In genomic region chr4:5143940-5144339, GRCh38 we compare ENCODE assay signal across 20 cellular contexts.
DNase-seq lines count a peak whose midpoint lies in the region; TF ChIP-seq lines count a peak whose summit lies in the region.
"Had no signal": no experiment of that assay in that cellular context is flagged by ENCODE, and none has a peak within 500 bp of the region (broad histone marks: within the 10 kb centered on the region; RNA-seq: fewer than 3 reads in every experiment).

No MANE protein-coding gene starts in this region.

- DNase-seq in MCF 10A (ENCODE audit: unreplicated experiment) (peak; percentile 9), breast epithelium (ENCODE audit: low spot score in 2 of 2) (no peak), epithelial cell of esophagus (ENCODE audit: low read depth) (peak; percentile 23), mucosa of gallbladder (ENCODE audit: low spot score) (peak; percentile 8), GM23248 (no peak), CD1c-positive myeloid dendritic cell (ENCODE audit: extremely low spot score) (no peak)
- DNase-seq in activated effector memory CD4-positive, alpha-beta T cell treated with Interleukin-2 at 50 U/mL for 16 hours, result no peak
- DNase-seq: 8988T; CD8-positive, alpha-beta T cell; DMS79 treated with DMSO at 0.1 percent for 48 hours; HCEC 1CT; NCI-H1092; NCI-H146; NCI-H2081 treated with DMSO at 0.1 percent for 48 hours; NCI-H2227 treated with DMSO at 0.1 percent for 48 hours; NCI-H524; Peyer's patch; SHP77 had no signal

- H3K9me2 ChIP-seq in GM23248 (ENCODE audit: insufficient read depth), result no peaks in the 10 kb centered on the region

- no peak overlapping the region for H3K27ac ChIP-seq in breast epithelium
- peak overlapping the region; percentile 74 for H3K27ac ChIP-seq in subcutaneous abdominal adipose tissue (ENCODE audit: low read depth, low read length)
- no peak overlapping the region for H3K27ac ChIP-seq in GM23248
- H3K27ac ChIP-seq: KMS-11, Peyer's patch had no signal

- CTCF ChIA-PET in MCF 10A (lab: Yijun Ruan, JAX), result interaction anchor here (0.6 kb wide), 2 partner anchors 93 to 679 kb away, joined by 4 to 5 read pairs; partner anchors contain the start of gene STK32B

- H3K27me3 ChIP-seq in breast epithelium (no peaks in the 10 kb centered on the region), subcutaneous abdominal adipose tissue (ENCODE audit: control insufficient read depth in 5 of 5, insufficient read depth in 4 of 5, low read length in 5 of 5) (no peaks in the 10 kb centered on the region), GM23248 (replicated peaks; ENCODE audit: insufficient read depth) (peaks cover 11% of the 10 kb centered on the region; the same call in 1 of the 2 replicates)
- H3K27me3 ChIP-seq: Peyer's patch had no signal

- H3K4me1 ChIP-seq in breast epithelium (no peaks in the 10 kb centered on the region), subcutaneous abdominal adipose tissue (ENCODE audit: control insufficient read depth in 5 of 5, insufficient read depth in 5 of 5, low read length in 5 of 5) (peaks cover 0 to 22% (median 20%) of the 10 kb centered on the region in 5 donors), GM23248 (ENCODE audit: insufficient read depth) (no peaks in the 10 kb centered on the region)
- H3K4me1 ChIP-seq: Peyer's patch had no signal

- no peak for TF ChIP-seq CTCF in MCF 10A (IDR thresholded peaks at IDR 0.05; ENCODE audit: unreplicated experiment)
- no peak for TF ChIP-seq CTCF in breast epithelium (IDR thresholded peaks at IDR 0.05)
- no peak for TF ChIP-seq CTCF in epithelial cell of esophagus (IDR thresholded peaks at IDR 0.05; ENCODE audit: insufficient read depth, low read depth, low read length, missing control alignments)

- no peaks in the 10 kb centered on the region for H3K36me3 ChIP-seq in breast epithelium
- no peaks in the 10 kb centered on the region for H3K36me3 ChIP-seq in subcutaneous abdominal adipose tissue (ENCODE audit: control insufficient read depth in 5 of 5, insufficient read depth in 5 of 5, low read length in 5 of 5)
- H3K36me3 ChIP-seq in GM23248 (ENCODE audit: low read depth), result no peaks in the 10 kb centered on the region
- H3K36me3 ChIP-seq: Peyer's patch had no signal

- no peak overlapping the region for H3K4me3 Mint-ChIP-seq in MCF 10A (ENCODE audit: unreplicated experiment)
- H3K4me3 Mint-ChIP-seq: CD8-positive, alpha-beta T cell had no signal

- in situ Hi-C loops in GM23248 (cut with MboI), result loop anchor here (10.0 to 25.0 kb wide), 3 partner anchors 149 to 657 kb away; no protein-coding TSS in a partner anchor

- H3K27me3 Mint-ChIP-seq in MCF 10A (ENCODE audit: insufficient read depth, unreplicated experiment), result peaks cover 61% of the 10 kb centered on the region

- no peaks in the 10 kb centered on the region for H3K9me3 Mint-ChIP-seq in MCF 10A (ENCODE audit: unreplicated experiment)
- H3K9me3 Mint-ChIP-seq: CD8-positive, alpha-beta T cell had no signal

- no peaks in the 10 kb centered on the region for H4K20me1 ChIP-seq in GM23248 (ENCODE audit: insufficient read depth)

- H3K9me3 ChIP-seq in breast epithelium (no peaks in the 10 kb centered on the region), subcutaneous abdominal adipose tissue (ENCODE audit: control insufficient read depth in 5 of 5, low read length in 5 of 5) (no peaks in the 10 kb centered on the region), GM23248 (ENCODE audit: low read depth) (no peaks in the 10 kb centered on the region)
- H3K9me3 ChIP-seq: Peyer's patch had no signal

- no TSS peak for BruUV-seq in MCF 10A (replicated peaks; lab: Mats Ljungman, UMichigan)

- no peak overlapping the region for H3K4me3 ChIP-seq in breast epithelium
- no peak overlapping the region for H3K4me3 ChIP-seq in epithelial cell of esophagus (ENCODE audit: low read length)
- H3K4me3 ChIP-seq in subcutaneous abdominal adipose tissue (ENCODE audit: low read depth in 1 of 5, low read length in 5 of 5), result no peak overlapping the region
- no peak overlapping the region for H3K4me3 ChIP-seq in GM23248
- H3K4me3 ChIP-seq: Peyer's patch had no signal

- POLR2A ChIA-PET in MCF 10A (lab: Yijun Ruan, JAX), result no interaction called here

- H3K9ac ChIP-seq in subcutaneous abdominal adipose tissue (ENCODE audit: low read length in 5 of 5) (peak overlapping the region in 1 of 5 donors; percentile 40), GM23248 (no peak overlapping the region)
- H3K9ac ChIP-seq: KMS-11 had no signal

- 65 to 73% methylated on average over 4 of the region's 4 CpGs for WGBS in GM23248 (ENCODE audit: low coverage in 1 of 2, low lambda C conversion rate in 2 of 2, missing lambda C conversion rate in 2 of 2), 2 experiments

- no peaks in the 10 kb centered on the region for H3F3A ChIP-seq in GM23248 (ENCODE audit: insufficient read depth)

- TF ChIP-seq POLR2A in breast epithelium (IDR thresholded peaks at IDR 0.05), result no peak

- H2AFZ ChIP-seq in GM23248, result no peak overlapping the region

- H3K79me2 ChIP-seq in GM23248 (ENCODE audit: insufficient read depth), result no peaks in the 10 kb centered on the region

- H3K4me1 Mint-ChIP-seq in MCF 10A (ENCODE audit: insufficient read depth, unreplicated experiment), result no peaks in the 10 kb centered on the region

- no peak overlapping the region for H3K27ac Mint-ChIP-seq in MCF 10A (ENCODE audit: low read depth, unreplicated experiment)
- H3K27ac Mint-ChIP-seq: CD8-positive, alpha-beta T cell had no signal

- intact Hi-C loops in MCF 10A (cut with micrococcal nuclease) (loop anchor here (2.0 to 5.0 kb wide), 2 partner anchors 93 to 657 kb away; partner anchors contain the start of gene STK32B), breast epithelium (cut with DNase I; ENCODE audit: low total_unique reads) (no loop called here)

- H3K36me3 Mint-ChIP-seq in MCF 10A (ENCODE audit: insufficient read depth, unreplicated experiment), result no peaks in the 10 kb centered on the region
- H3K36me3 Mint-ChIP-seq: CD8-positive, alpha-beta T cell had no signal

- H3K4me2 ChIP-seq in GM23248 (ENCODE audit: unreplicated experiment), result no peak overlapping the region
- H3K4me2 ChIP-seq: KMS-11 had no signal

Comparison
In these comparisons a context has a peak if more than half of its experiments do, and no peak if none do; other contexts are left out.
1. DNase-seq: peak in MCF 10A (single experiment), epithelial cell of esophagus (single experiment) and mucosa of gallbladder (single experiment); none in breast epithelium (0 of 2), activated effector memory CD4-positive, alpha-beta T cell treated with Interleukin-2 at 50 U/mL for 16 hours (single experiment), GM23248 (single experiment) and CD1c-positive myeloid dendritic cell (single experiment).